ENCODE assay signal across 13 cellular contexts in the genomic region with DNA sequence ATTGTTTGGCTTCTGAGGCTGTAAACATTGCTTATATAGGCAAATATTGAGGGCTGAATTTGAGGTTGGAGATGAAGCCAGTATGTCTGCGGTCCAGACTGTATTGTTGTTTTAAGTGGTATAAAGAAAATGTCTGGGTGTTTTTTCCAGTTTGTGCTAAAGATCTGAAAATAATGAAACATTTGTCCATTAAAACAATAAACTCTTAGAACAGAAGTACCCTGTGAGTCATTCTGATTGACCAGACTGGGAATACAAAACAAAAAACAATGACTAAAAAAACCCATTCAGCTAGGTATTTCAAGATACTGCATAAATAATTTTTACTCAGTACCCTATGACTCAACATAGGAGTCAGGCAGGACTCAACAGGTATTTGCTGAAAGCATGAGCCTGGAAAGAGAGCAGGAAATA. TPM values are rescaled to one million over a fixed set of nuclear protein-coding genes. Genes with fewer than 3 reads are reported as not detected.
DNase-seq lines count a peak whose midpoint lies in the region; ATAC-seq and TF ChIP-seq lines count a peak whose summit lies in the region.
"Had no signal": no experiment of that assay in that cellular context is flagged by ENCODE, and none has a peak within 500 bp of the region (broad histone marks: within the 10 kb centered on the region; RNA-seq: fewer than 3 reads in every experiment).

No MANE protein-coding gene starts in this region.

- CTCF ChIA-PET in activated CD4-positive, alpha-beta T cell treated with anti-CD3 and anti-CD28 coated beads for 36 hours (lab: Charles Lee), result interaction anchor here (1.6 to 2.6 kb wide), 3 partner anchors 8 to 234 kb away, joined by 3 to 13 read pairs (median 4); no protein-coding TSS in a partner anchor

- H3K4me3 ChIP-seq in RWPE2 (ENCODE audit: severe bottlenecking) (no peak overlapping the region), fibroblast of the aortic adventitia (ENCODE audit: low read depth, low read length) (no peak overlapping the region)

- peak; percentile 69 for ATAC-seq in activated CD4-positive, alpha-beta T cell treated with anti-CD3 and anti-CD28 coated beads for 36 hours
- ATAC-seq in RWPE2 (ENCODE audit: low read depth) (peak; percentile 97), GM21381 (IDR thresholded peaks at IDR 0.05; ENCODE audit: unreplicated experiment) (no peak), GM21367 (IDR thresholded peaks at IDR 0.05; ENCODE audit: unreplicated experiment) (no peak)

- POLR2A ChIA-PET in activated CD4-positive, alpha-beta T cell treated with anti-CD3 and anti-CD28 coated beads for 36 hours (lab: Charles Lee), result interaction anchor here (0.7 kb wide), 1 partner anchor 9 kb away, joined by 3 read pairs; no protein-coding TSS in a partner anchor

- DNase-seq in activated CD4-positive, alpha-beta T cell treated with anti-CD3 and anti-CD28 coated beads for 36 hours, result no peak
- DNase-seq in activated CD4-positive, alpha-beta T cell treated with anti-CD3 and anti-CD28 coated beads, Interleukin-2, amount 50 U/mL, for 1 hour, result no peak
- DNase-seq in RWPE2 (ENCODE audit: low spot score) (no peak), fibroblast of the aortic adventitia (ENCODE audit: low read depth) (peak; percentile 57), smooth muscle cell of the brain vasculature (ENCODE audit: low read depth, low spot score) (peak; percentile 21)
- no peak for DNase-seq in stimulated activated CD4-positive, alpha-beta T cell treated with anti-CD3 and anti-CD28 coated beads, Interleukin-1b, Interleukin-23, amount 100 ng/mL, for 48 hours
- DNase-seq: hypothalamus, MV-4-11, naive B cell, T1000 had no signal

- intact Hi-C loops in activated CD4-positive, alpha-beta T cell treated with anti-CD3 and anti-CD28 coated beads for 36 hours (cut with DNase I, micrococcal nuclease), result loop anchor here in 1 of 2 experiments (5.0 kb wide), 1 partner anchor 47 kb away; a partner anchor contains a TSS

- no peaks in the 10 kb centered on the region for H3K9me3 ChIP-seq in RWPE2 (ENCODE audit: severe bottlenecking)

- no peak overlapping the region for H3K27ac Mint-ChIP-seq in activated CD4-positive, alpha-beta T cell treated with anti-CD3 and anti-CD28 coated beads for 36 hours

- no peaks in the 10 kb centered on the region for H3K9me3 Mint-ChIP-seq in activated CD4-positive, alpha-beta T cell treated with anti-CD3 and anti-CD28 coated beads for 36 hours (ENCODE audit: low read depth)
- H3K9me3 Mint-ChIP-seq: naive B cell had no signal

- no peak overlapping the region for H3K4me3 Mint-ChIP-seq in activated CD4-positive, alpha-beta T cell treated with anti-CD3 and anti-CD28 coated beads for 36 hours
- H3K4me3 Mint-ChIP-seq: naive B cell had no signal

- no peaks in the 10 kb centered on the region for H3K27me3 ChIP-seq in RWPE2 (ENCODE audit: insufficient read depth, poor library complexity, severe bottlenecking)

- peaks cover 11% of the 10 kb centered on the region for H3K4me1 Mint-ChIP-seq in activated CD4-positive, alpha-beta T cell treated with anti-CD3 and anti-CD28 coated beads for 36 hours

- H3K4me1 ChIP-seq in RWPE2 (ENCODE audit: insufficient read depth, poor library complexity, severe bottlenecking), result peaks cover 20% of the 10 kb centered on the region

- TF ChIP-seq CTCF in RWPE2 (IDR thresholded peaks at IDR 0.05; ENCODE audit: poor library complexity, severe bottlenecking) (no peak), fibroblast of the aortic adventitia (IDR thresholded peaks at IDR 0.05; ENCODE audit: insufficient read depth, low read length) (no peak)

- no peaks in the 10 kb centered on the region for H3K27me3 Mint-ChIP-seq in activated CD4-positive, alpha-beta T cell treated with anti-CD3 and anti-CD28 coated beads for 36 hours
- H3K27me3 Mint-ChIP-seq: naive B cell had no signal

- peaks cover 4% of the 10 kb centered on the region; the same call in 1 of the 2 replicates for H3K36me3 ChIP-seq in RWPE2 (ENCODE audit: low read depth)

- peak overlapping the region; percentile 92 for H3K27ac ChIP-seq in RWPE2 (ENCODE audit: poor library complexity, severe bottlenecking)

- H3K36me3 Mint-ChIP-seq in activated CD4-positive, alpha-beta T cell treated with anti-CD3 and anti-CD28 coated beads for 36 hours (ENCODE audit: low read depth), result peaks cover 28% of the 10 kb centered on the region

RNA-seq across cellular contexts. Expression of a gene that starts 20.4 kb away (rescaled TPM):
- total RNA-seq in activated CD4-positive, alpha-beta T cell treated with anti-CD3 and anti-CD28 coated beads for 36 hours, result 10 to 100 TPM; 11.4 to 12.6 TPM
- 10.7 and 16.3 TPM in 2 replicates for total RNA-seq in fibroblast of the aortic adventitia (ENCODE audit: low replicate concordance)

RNA-seq across cellular contexts. Expression of a gene that starts 45.8 kb away (rescaled TPM):
- not detected for total RNA-seq in activated CD4-positive, alpha-beta T cell treated with anti-CD3 and anti-CD28 coated beads for 36 hours
- 0.36 and 0.90 TPM in 2 replicates for total RNA-seq in fibroblast of the aortic adventitia (ENCODE audit: low replicate concordance)
- total RNA-seq: A673 had no signal

Comparison
In these comparisons a context has a peak if more than half of its experiments do, and no peak if none do; other contexts are left out.
1. ATAC-seq: peak in activated CD4-positive, alpha-beta T cell treated with anti-CD3 and anti-CD28 coated beads for 36 hours (single experiment) and RWPE2 (single experiment); none in GM21381 (single experiment) and GM21367 (single experiment).
2. DNase-seq: peak in fibroblast of the aortic adventitia (single experiment) and smooth muscle cell of the brain vasculature (single experiment); none in activated CD4-positive, alpha-beta T cell treated with anti-CD3 and anti-CD28 coated beads for 36 hours (single experiment), activated CD4-positive, alpha-beta T cell treated with anti-CD3 and anti-CD28 coated beads, Interleukin-2, amount 50 U/mL, for 1 hour (single experiment), RWPE2 (single experiment) and stimulated activated CD4-positive, alpha-beta T cell treated with anti-CD3 and anti-CD28 coated beads, Interleukin-1b, Interleukin-23, amount 100 ng/mL, for 48 hours (single experiment).